In genomic region chr15:99413955-99414754, GRCh38 we compare ENCODE assay signal across 15 cellular contexts.
"Had no signal": no experiment of that assay in that cellular context is flagged by ENCODE, and none has a peak within 500 bp of the region (broad histone marks: within the 10 kb centered on the region; RNA-seq: fewer than 3 reads in every experiment).

No MANE protein-coding gene starts in this region.

- H3K36me3 Mint-ChIP-seq: neural progenitor cell had no signal

- H3K36me3 ChIP-seq: cardiac muscle cell, gastrocnemius medialis, neural progenitor cell, tibial nerve had no signal

- ATAC-seq: activated naive CD8-positive, alpha-beta T cell treated with anti-CD3 and anti-CD28 coated beads, Interleukin-2, amount 50 U/mL, for 24 hours; activated T-cell treated with anti-CD3 and anti-CD28 coated beads, Interleukin-2, amount 50 U/mL, for 72 hours; gastrocnemius medialis; SK-N-SH treated with all-trans-retinoic acid at 6 μM for 48 hours; T-helper 17 cell had no signal

- H3K27ac ChIP-seq: cardiac muscle cell, gastrocnemius medialis, neural progenitor cell, parathyroid adenoma, tibial nerve had no signal

- H3K27me3 Mint-ChIP-seq: activated naive CD8-positive, alpha-beta T cell treated with anti-CD3 and anti-CD28 coated beads, Interleukin-2, amount 50 U/mL, for 24 hours; T-helper 17 cell had no signal

- H3K4me3 ChIP-seq: cardiac muscle cell, gastrocnemius medialis, neural progenitor cell, tibial nerve had no signal

- H3K27me3 ChIP-seq: cardiac muscle cell, gastrocnemius medialis, neural progenitor cell, tibial nerve had no signal

- H3K4me3 Mint-ChIP-seq: activated naive CD8-positive, alpha-beta T cell treated with anti-CD3 and anti-CD28 coated beads, Interleukin-2, amount 50 U/mL, for 24 hours; activated T-cell treated with anti-CD3 and anti-CD28 coated beads, Interleukin-2, amount 50 U/mL, for 72 hours; neural progenitor cell; T-helper 17 cell had no signal

- H3K4me1 ChIP-seq: neural progenitor cell, parathyroid adenoma had no signal

- H3K9me3 Mint-ChIP-seq: activated naive CD8-positive, alpha-beta T cell treated with anti-CD3 and anti-CD28 coated beads, Interleukin-2, amount 50 U/mL, for 24 hours had no signal

- H3K27ac Mint-ChIP-seq: activated naive CD8-positive, alpha-beta T cell treated with anti-CD3 and anti-CD28 coated beads, Interleukin-2, amount 50 U/mL, for 24 hours; activated T-cell treated with anti-CD3 and anti-CD28 coated beads, Interleukin-2, amount 50 U/mL, for 72 hours; neural progenitor cell; T-helper 17 cell had no signal

- H3K4me1 Mint-ChIP-seq: neural progenitor cell, T-helper 17 cell had no signal

- DNase-seq: activated CD4-positive, alpha-beta T cell treated with anti-CD3 and anti-CD28 coated beads, Interleukin-2, amount 50 U/mL, for 4 hours; activated CD8-positive, alpha-beta memory T cell treated with anti-CD3 and anti-CD28 coated beads, Interleukin-2, amount 50 U/mL, for 4 hours; activated naive CD8-positive, alpha-beta T cell treated with anti-CD3 and anti-CD28 coated beads, Interleukin-2, amount 50 U/mL, for 24 hours; activated T-cell treated with anti-CD3 and anti-CD28 coated beads, Interleukin-2, amount 50 U/mL, for 72 hours; effector CD4-positive, alpha-beta T cell; gastrocnemius medialis; kidney glomerular epithelial cell; midbrain; small intestine; T-helper 17 cell had no signal

- H3K9me3 ChIP-seq: gastrocnemius medialis, tibial nerve had no signal
